Comparison of ENCODE assay signal across 12 cellular contexts in genomic region chr17:31541559-31541958, GRCh38.
DNase-seq lines count a peak whose midpoint lies in the region; ATAC-seq, FAIRE-seq and TF ChIP-seq lines count a peak whose summit lies in the region.
"Had no signal": no experiment of that assay in that cellular context is flagged by ENCODE, and none has a peak within 500 bp of the region (broad histone marks: within the 10 kb centered on the region; RNA-seq: fewer than 3 reads in every experiment).

No MANE protein-coding gene starts in this region.

- no peak for FAIRE-seq in pancreas (lab: Jason Lieb, UNC)

- no peaks in the 10 kb centered on the region for H3K36me3 Mint-ChIP-seq in CD8-positive, alpha-beta T cell

- H3K27me3 ChIP-seq in WERI-Rb-1 (ENCODE audit: insufficient read depth, low read depth, severe bottlenecking), result no peaks in the 10 kb centered on the region
- no peaks in the 10 kb centered on the region for H3K27me3 ChIP-seq in pancreas
- no peaks in the 10 kb centered on the region for H3K27me3 ChIP-seq in CD8-positive, alpha-beta T cell (ENCODE audit: insufficient read depth, low read length)
- H3K27me3 ChIP-seq in PC-9 (ENCODE audit: insufficient read depth, low read depth), result no peaks in the 10 kb centered on the region
- H3K27me3 ChIP-seq: adrenal gland had no signal

- no peaks in the 10 kb centered on the region for H3K79me2 ChIP-seq in PC-9 (ENCODE audit: low read depth)
- H3K79me2 ChIP-seq: parathyroid adenoma had no signal

- H3K27me3 Mint-ChIP-seq in CD8-positive, alpha-beta T cell (ENCODE audit: low read depth), result no peaks in the 10 kb centered on the region

- H3K36me3 ChIP-seq in WERI-Rb-1 (no peaks in the 10 kb centered on the region), pancreas (no peaks in the 10 kb centered on the region), PC-9 (ENCODE audit: low read depth) (no peaks in the 10 kb centered on the region)
- H3K36me3 ChIP-seq in CD8-positive, alpha-beta T cell (ENCODE audit: insufficient read depth, low read length), result no peaks in the 10 kb centered on the region
- H3K36me3 ChIP-seq: adrenal gland had no signal

- H3F3A ChIP-seq in PC-9 (ENCODE audit: insufficient read depth, low read depth), result no peaks in the 10 kb centered on the region

- H3K4me2 ChIP-seq in PC-9, result no peak overlapping the region

- H3K4me1 ChIP-seq in pancreas (peaks cover 0 to 4% (median 0%) of the 10 kb centered on the region in 3 donors), PC-9 (replicated peaks; ENCODE audit: insufficient read depth) (no peaks in the 10 kb centered on the region)
- H3K4me1 ChIP-seq in CD8-positive, alpha-beta T cell (ENCODE audit: insufficient read depth, low read length), result no peaks in the 10 kb centered on the region
- H3K4me1 ChIP-seq: adrenal gland, parathyroid adenoma had no signal

- peak; percentile 41 for DNase-seq in SIG-M5 treated with dmso at 0.1 percent for 504 hours (lab: John Stamatoyannopoulos, UW; ENCODE audit: unreplicated experiment)
- no peak for DNase-seq in SIG-M5 (lab: John Stamatoyannopoulos, UW)
- peak; percentile 53 for DNase-seq in HT-29 (ENCODE audit: low spot score)
- DNase-seq in WERI-Rb-1, result no peak
- DNase-seq in pancreas, result peak in 2 of 6 donors; percentile 60
- no peak for DNase-seq in CD8-positive, alpha-beta T cell
- DNase-seq in PC-9, result no peak
- DNase-seq in NCI-H1417 treated with DMSO at 0.1 percent for 48 hours (lab: John Stamatoyannopoulos, UW), result no peak
- DNase-seq: activated CD4-positive, alpha-beta T cell treated with anti-CD3 and anti-CD28 coated beads for 4 hours; left cardiac atrium had no signal

- H3K27ac Mint-ChIP-seq in CD8-positive, alpha-beta T cell, result no peak overlapping the region

- intact Hi-C loops in pancreas (cut with DNase I), result no loop called here
- intact Hi-C loops in CD8-positive, alpha-beta T cell (cut with DNase I, micrococcal nuclease), result no loop called here
- intact Hi-C loops in PC-9 (cut with micrococcal nuclease; ENCODE audit: unreplicated experiment), result no loop called here

- no peaks in the 10 kb centered on the region for H3K9me2 ChIP-seq in PC-9 (ENCODE audit: insufficient read depth)

- no peak overlapping the region for H3K4me3 ChIP-seq in WERI-Rb-1 (ENCODE audit: low read depth, low read length)
- no peak overlapping the region for H3K4me3 ChIP-seq in pancreas
- no peak overlapping the region for H3K4me3 ChIP-seq in CD8-positive, alpha-beta T cell (ENCODE audit: low read depth, low read length)
- H3K4me3 ChIP-seq in PC-9, result no peak overlapping the region
- H3K4me3 ChIP-seq: adrenal gland had no signal

- CTCF ChIA-PET in CD8-positive, alpha-beta T cell (lab: Charles Lee), result interaction anchor here (0.8 to 2.7 kb wide), 3 partner anchors 10 to 18 kb away, joined by 3 to 12 read pairs (median 3); no protein-coding TSS in a partner anchor
- CTCF ChIA-PET in PC-9 (lab: Charles Lee), result no interaction called here

- H3K4me3 Mint-ChIP-seq in CD8-positive, alpha-beta T cell, result no peak overlapping the region

- WGBS in pancreas, 2 donors, result 60 to 65% methylated on average over 5 of the region's 5 CpGs

- no peak overlapping the region for H3K27ac ChIP-seq in WERI-Rb-1
- H3K27ac ChIP-seq in pancreas, result no peak overlapping the region
- no peak overlapping the region for H3K27ac ChIP-seq in CD8-positive, alpha-beta T cell (ENCODE audit: low read depth, low read length)
- no peak overlapping the region for H3K27ac ChIP-seq in PC-9
- H3K27ac ChIP-seq: adrenal gland, parathyroid adenoma had no signal

- H3K9me3 ChIP-seq in WERI-Rb-1 (ENCODE audit: severe bottlenecking) (no peaks in the 10 kb centered on the region), pancreas (no peaks in the 10 kb centered on the region), PC-9 (ENCODE audit: insufficient read depth, low read depth) (no peaks in the 10 kb centered on the region)
- no peaks in the 10 kb centered on the region for H3K9me3 ChIP-seq in CD8-positive, alpha-beta T cell (ENCODE audit: low read length)
- H3K9me3 ChIP-seq: adrenal gland had no signal

- POLR2A ChIA-PET in CD8-positive, alpha-beta T cell (lab: Charles Lee), result no interaction called here
- POLR2A ChIA-PET in PC-9 (lab: Charles Lee; ENCODE audit: unreplicated experiment), result no interaction called here

- H3K9me3 Mint-ChIP-seq in CD8-positive, alpha-beta T cell, result no peaks in the 10 kb centered on the region

- peaks cover 4% of the 10 kb centered on the region for H3K4me1 Mint-ChIP-seq in CD8-positive, alpha-beta T cell (ENCODE audit: low read depth)

- no peak overlapping the region for H2AFZ ChIP-seq in PC-9
- H2AFZ ChIP-seq: parathyroid adenoma had no signal

- H4K20me1 ChIP-seq in PC-9 (ENCODE audit: insufficient read depth), result no peaks in the 10 kb centered on the region

- no TSS peak for BruUV-seq in PC-9 (replicated peaks; lab: Mats Ljungman, UMichigan)

- peak; percentile 42 for TF ChIP-seq CTCF in WERI-Rb-1 (IDR thresholded peaks at IDR 0.05; ENCODE audit: low read depth, low read length)
- no peak for TF ChIP-seq CTCF in pancreas (IDR thresholded peaks at IDR 0.05)
- TF ChIP-seq CTCF in CD8-positive, alpha-beta T cell (IDR thresholded peaks at IDR 0.05), result no peak
- TF ChIP-seq CTCF in PC-9 (conservative IDR thresholded peaks at IDR 0.05), result no peak; the same call in 1 of the 2 replicates

- peak; percentile 35 to 61 (median 48) for ATAC-seq in pancreas
- ATAC-seq in CD8-positive, alpha-beta T cell, result no peak

Comparison
In these comparisons a context has a peak if more than half of its experiments do, and no peak if none do; other contexts are left out.
1. DNase-seq: peak in SIG-M5 treated with dmso at 0.1 percent for 504 hours (single experiment) and HT-29 (single experiment); none in SIG-M5 (single experiment), WERI-Rb-1 (single experiment), CD8-positive, alpha-beta T cell (0 of 7), PC-9 (0 of 2) and NCI-H1417 treated with DMSO at 0.1 percent for 48 hours (single experiment).